ENCODE assay signal across 11 cellular contexts in genomic region chr12:109277899-109278762, GRCh38.
DNase-seq lines count a peak whose midpoint lies in the region; ATAC-seq and TF ChIP-seq lines count a peak whose summit lies in the region.
"Had no signal": no experiment of that assay in that cellular context is flagged by ENCODE, and none has a peak within 500 bp of the region (broad histone marks: within the 10 kb centered on the region; RNA-seq: fewer than 3 reads in every experiment).

No MANE protein-coding gene starts in this region.

- H3K27ac Mint-ChIP-seq in nephron = peak overlapping the region in 2 of 3 experiments; percentile 30 to 42
- H3K27ac Mint-ChIP-seq in activated T-cell treated with anti-CD3 and anti-CD28 coated beads, Interleukin-2, amount 50 U/mL, for 24 hours = no peak overlapping the region
- H3K27ac Mint-ChIP-seq: naive B cell had no signal

- no peaks in the 10 kb centered on the region for H3K36me3 Mint-ChIP-seq in nephron (ENCODE audit: low read depth)
- no peaks in the 10 kb centered on the region for H3K36me3 Mint-ChIP-seq in activated T-cell treated with anti-CD3 and anti-CD28 coated beads, Interleukin-2, amount 50 U/mL, for 24 hours (ENCODE audit: low read depth)

- H3K9me3 Mint-ChIP-seq in nephron = no peaks in the 10 kb centered on the region
- H3K9me3 Mint-ChIP-seq in activated T-cell treated with anti-CD3 and anti-CD28 coated beads, Interleukin-2, amount 50 U/mL, for 24 hours = no peaks in the 10 kb centered on the region

- ATAC-seq in GM19467 (IDR thresholded peaks at IDR 0.05; ENCODE audit: unreplicated experiment) = no peak

- peaks cover 16% of the 10 kb centered on the region for H3K4me1 Mint-ChIP-seq in nephron
- H3K4me1 Mint-ChIP-seq in activated T-cell treated with anti-CD3 and anti-CD28 coated beads, Interleukin-2, amount 50 U/mL, for 24 hours (ENCODE audit: low read depth) = no peaks in the 10 kb centered on the region

- peaks cover 46% of the 10 kb centered on the region for H3K27me3 Mint-ChIP-seq in nephron (ENCODE audit: low read depth)
- H3K27me3 Mint-ChIP-seq in activated T-cell treated with anti-CD3 and anti-CD28 coated beads, Interleukin-2, amount 50 U/mL, for 24 hours = peaks cover 4% of the 10 kb centered on the region

- H3K4me3 ChIP-seq in choroid plexus epithelial cell (ENCODE audit: low read depth, low read length) = no peak overlapping the region

- TF ChIP-seq CTCF in choroid plexus epithelial cell (conservative IDR thresholded peaks at IDR 0.05; ENCODE audit: low read depth, low read length) (no peak), nephron (IDR thresholded peaks at IDR 0.05; ENCODE audit: unreplicated experiment in 3 of 3) (no peak)

- DNase-seq in DMS 273 (lab: John Stamatoyannopoulos, UW; ENCODE audit: unreplicated experiment) (peak; percentile 86), NCI-H1694 (lab: John Stamatoyannopoulos, UW) (peak; percentile 47), choroid plexus epithelial cell (ENCODE audit: low read depth) (peak; percentile 16), retina (no peak)
- DNase-seq in activated T-cell treated with anti-CD3 and anti-CD28 coated beads, Interleukin-2, amount 50 U/mL, for 24 hours = no peak
- DNase-seq in activated CD4-positive, alpha-beta T cell treated with anti-CD3 and anti-CD28 coated beads, Interleukin-2, amount 50 U/mL, for 48 hours = no peak
- DNase-seq: DMS79 treated with DMSO at 0.1 percent for 48 hours; naive B cell; stimulated activated CD4-positive, alpha-beta T cell treated with anti-CD3 and anti-CD28 coated beads, Interleukin-4, amount 100 ng/mL, for 1 hour had no signal

- H3K4me3 Mint-ChIP-seq in nephron = no peak overlapping the region
- H3K4me3 Mint-ChIP-seq in activated T-cell treated with anti-CD3 and anti-CD28 coated beads, Interleukin-2, amount 50 U/mL, for 24 hours = no peak overlapping the region

Comparison
In these comparisons a context has a peak if more than half of its experiments do, and no peak if none do; other contexts are left out.
1. DNase-seq: peak in DMS 273 (single experiment), NCI-H1694 (single experiment) and choroid plexus epithelial cell (single experiment); none in activated T-cell treated with anti-CD3 and anti-CD28 coated beads, Interleukin-2, amount 50 U/mL, for 24 hours (single experiment), activated CD4-positive, alpha-beta T cell treated with anti-CD3 and anti-CD28 coated beads, Interleukin-2, amount 50 U/mL, for 48 hours (0 of 2) and retina (single experiment).